In the genomic region with DNA sequence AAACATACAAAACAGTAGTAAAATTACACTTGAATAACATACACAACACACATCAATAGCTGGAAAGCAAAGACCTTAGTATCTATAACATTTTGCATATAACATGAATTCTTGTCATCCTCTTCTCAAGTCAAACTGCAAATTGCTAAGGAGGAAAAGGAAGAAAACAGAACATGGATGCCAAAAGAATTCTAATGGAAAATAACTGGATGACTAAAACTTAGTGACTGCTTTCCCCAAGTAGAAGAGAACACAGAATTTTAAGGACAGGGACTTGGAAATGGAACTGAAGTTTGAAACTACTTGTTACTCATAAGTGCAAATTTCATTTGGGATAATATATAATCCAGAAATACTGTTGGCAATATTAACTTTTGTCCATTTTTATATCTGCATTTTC, we compare ENCODE assay signal across 37 cellular contexts.
A peak's percentile ranks its signal among the peaks of the same experiment; 100 is the strongest.
DNase-seq lines count a peak whose midpoint lies in the region; ATAC-seq and TF ChIP-seq lines count a peak whose summit lies in the region.
"Had no signal": no experiment of that assay in that cellular context is flagged by ENCODE, and none has a peak within 500 bp of the region (broad histone marks: within the 10 kb centered on the region; RNA-seq: fewer than 3 reads in every experiment).

No MANE protein-coding gene starts in this region.

- H3K4me1 ChIP-seq in tibial artery, result peaks cover 0 to 73% (median 14%) of the 10 kb centered on the region in 4 donors
- H3K4me1 ChIP-seq: neural progenitor cell, uterus had no signal

- DNase-seq in activated naive CD4-positive, alpha-beta T cell treated with Interleukin-2 at 50 U/mL for 16 hours, result no peak
- DNase-seq in central memory CD8-positive, alpha-beta T cell (ENCODE audit: low spot score in 2 of 2), result no peak
- DNase-seq in memory B cell (ENCODE audit: low spot score in 2 of 2), result no peak
- DNase-seq in tibial artery, result no peak
- no peak for DNase-seq in OCI-M2 (lab: John Stamatoyannopoulos, UW; ENCODE audit: unreplicated experiment)
- DNase-seq: 8988T; activated CD4-positive, alpha-beta T cell treated with anti-CD3 and anti-CD28 coated beads, Interleukin-2, amount 50 U/mL, for 1 hour; activated CD8-positive, alpha-beta memory T cell treated with anti-CD3 and anti-CD28 coated beads, Interleukin-2, amount 10 ng/mL, durations not matched to agents 7 days and 5 days; activated naive CD4-positive, alpha-beta T cell treated with anti-CD3 and anti-CD28 coated beads for 36 hours; activated T-cell treated with anti-CD3 and anti-CD28 coated beads, Interleukin-2, amount 50 U/mL, for 72 hours; amniotic stem cell; CD4-positive, alpha-beta T cell; central memory CD4-positive, alpha-beta T cell; DMS 273 treated with DMSO at 0.1 percent for 48 hours; erythroblast; foreskin keratinocyte; GOT3; heart left ventricle; NCI-H1105 treated with DMSO at 0.1 percent for 48 hours; NCI-H2029 treated with DMSO at 0.1 percent for 48 hours; NCI-H526; SIG-M5; sigmoid colon; stimulated activated CD4-positive, alpha-beta T cell treated with anti-CD3 and anti-CD28 coated beads, Interleukin-4, amount 100 ng/mL, for 4 hours; T-helper 9 cell; uterus; WERI-Rb-1 had no signal

- H3K4me3 ChIP-seq in tibial artery, result no peak overlapping the region
- H3K4me3 ChIP-seq: GM12878, heart left ventricle, neural progenitor cell, prostate gland, sigmoid colon, suprapubic skin, uterus had no signal

- peak overlapping the region; percentile 17 to 63 for H3K27ac ChIP-seq in tibial artery
- H3K27ac ChIP-seq: neural progenitor cell, prostate gland, suprapubic skin, uterus, WERI-Rb-1 had no signal

- intact Hi-C loops in tibial artery (cut with DNase I; ENCODE audit: low total_unique reads), result no loop called here

- TF ChIP-seq CTCF in tibial artery (IDR thresholded peaks at IDR 0.05), result no peak

- H3K27me3 ChIP-seq in tibial artery, result no peaks in the 10 kb centered on the region
- H3K27me3 ChIP-seq: foreskin keratinocyte, heart left ventricle, neural progenitor cell, sigmoid colon, suprapubic skin, uterus had no signal

- no peak overlapping the region for H3K4me3 Mint-ChIP-seq in activated naive CD4-positive, alpha-beta T cell treated with anti-CD3 and anti-CD28 coated beads, Interleukin-2, amount 50 U/mL, for 24 hours
- H3K4me3 Mint-ChIP-seq in central memory CD8-positive, alpha-beta T cell, result no peak overlapping the region
- no peak overlapping the region for H3K4me3 Mint-ChIP-seq in memory B cell
- H3K4me3 Mint-ChIP-seq: activated CD8-positive, alpha-beta memory T cell treated with anti-CD3 and anti-CD28 coated beads, Interleukin-2, amount 10 ng/mL, durations not matched to agents 7 days and 5 days; activated naive CD4-positive, alpha-beta T cell treated with anti-CD3 and anti-CD28 coated beads for 36 hours; activated T-cell treated with anti-CD3 and anti-CD28 coated beads, Interleukin-2, amount 50 U/mL, for 72 hours; CD4-positive, alpha-beta T cell; IgD-negative memory B cell; neural progenitor cell; stimulated activated memory B cell treated with anti-CD40 and anti-IgM and Interleukin-4, amounts not matched to agents 10 μg/mL and 1 μg/mL and 100 μg/mL, for 72 hours had no signal

- H3K27me3 Mint-ChIP-seq in activated naive CD4-positive, alpha-beta T cell treated with anti-CD3 and anti-CD28 coated beads, Interleukin-2, amount 50 U/mL, for 24 hours, result no peaks in the 10 kb centered on the region
- no peaks in the 10 kb centered on the region for H3K27me3 Mint-ChIP-seq in central memory CD8-positive, alpha-beta T cell
- H3K27me3 Mint-ChIP-seq in memory B cell, result no peaks in the 10 kb centered on the region
- H3K27me3 Mint-ChIP-seq: activated CD8-positive, alpha-beta memory T cell treated with anti-CD3 and anti-CD28 coated beads, Interleukin-2, amount 10 ng/mL, durations not matched to agents 7 days and 5 days; CD4-positive, alpha-beta T cell; IgD-negative memory B cell; stimulated activated memory B cell treated with anti-CD40 and anti-IgM and Interleukin-4, amounts not matched to agents 10 μg/mL and 1 μg/mL and 100 μg/mL, for 72 hours had no signal

- no peaks in the 10 kb centered on the region for H3K9me3 Mint-ChIP-seq in activated naive CD4-positive, alpha-beta T cell treated with anti-CD3 and anti-CD28 coated beads, Interleukin-2, amount 50 U/mL, for 24 hours
- no peaks in the 10 kb centered on the region for H3K9me3 Mint-ChIP-seq in central memory CD8-positive, alpha-beta T cell
- no peaks in the 10 kb centered on the region for H3K9me3 Mint-ChIP-seq in memory B cell
- H3K9me3 Mint-ChIP-seq: activated naive CD4-positive, alpha-beta T cell treated with anti-CD3 and anti-CD28 coated beads for 36 hours; activated T-cell treated with anti-CD3 and anti-CD28 coated beads, Interleukin-2, amount 50 U/mL, for 72 hours; CD4-positive, alpha-beta T cell; IgD-negative memory B cell; stimulated activated memory B cell treated with anti-CD40 and anti-IgM and Interleukin-4, amounts not matched to agents 10 μg/mL and 1 μg/mL and 100 μg/mL, for 72 hours had no signal

- H3K27ac Mint-ChIP-seq in activated naive CD4-positive, alpha-beta T cell treated with anti-CD3 and anti-CD28 coated beads, Interleukin-2, amount 50 U/mL, for 24 hours, result peak overlapping the region; percentile 24
- H3K27ac Mint-ChIP-seq in central memory CD8-positive, alpha-beta T cell (ENCODE audit: low read depth), result peak overlapping the region; percentile 47
- peak overlapping the region; percentile 3 for H3K27ac Mint-ChIP-seq in memory B cell
- H3K27ac Mint-ChIP-seq: activated CD8-positive, alpha-beta memory T cell treated with anti-CD3 and anti-CD28 coated beads, Interleukin-2, amount 10 ng/mL, durations not matched to agents 7 days and 5 days; activated naive CD4-positive, alpha-beta T cell treated with anti-CD3 and anti-CD28 coated beads for 36 hours; activated T-cell treated with anti-CD3 and anti-CD28 coated beads, Interleukin-2, amount 50 U/mL, for 72 hours; CD4-positive, alpha-beta T cell; IgD-negative memory B cell; neural progenitor cell; stimulated activated memory B cell treated with anti-CD40 and anti-IgM and Interleukin-4, amounts not matched to agents 10 μg/mL and 1 μg/mL and 100 μg/mL, for 72 hours had no signal

- no peak for ATAC-seq in central memory CD8-positive, alpha-beta T cell (replicated peaks; ENCODE audit: extremely low read depth, poor library complexity, severe bottlenecking)
- ATAC-seq in memory B cell (ENCODE audit: low read depth) (no peak), HG03460 (IDR thresholded peaks at IDR 0.05; ENCODE audit: unreplicated experiment) (no peak), GM21723 (IDR thresholded peaks at IDR 0.05; ENCODE audit: unreplicated experiment) (no peak)
- ATAC-seq: activated CD8-positive, alpha-beta memory T cell treated with anti-CD3 and anti-CD28 coated beads, Interleukin-2, amount 10 ng/mL, durations not matched to agents 7 days and 5 days; GM12878; heart left ventricle; Panc1; stimulated activated memory B cell treated with anti-CD40 and anti-IgM and Interleukin-4, amounts not matched to agents 10 μg/mL and 1 μg/mL and 100 μg/mL, for 72 hours had no signal

- H3K4me1 Mint-ChIP-seq in activated naive CD4-positive, alpha-beta T cell treated with anti-CD3 and anti-CD28 coated beads, Interleukin-2, amount 50 U/mL, for 24 hours, result peaks cover 37% of the 10 kb centered on the region
- H3K4me1 Mint-ChIP-seq in central memory CD8-positive, alpha-beta T cell, result peaks cover 18% of the 10 kb centered on the region
- H3K4me1 Mint-ChIP-seq in memory B cell, result peaks cover 15% of the 10 kb centered on the region
- H3K4me1 Mint-ChIP-seq: neural progenitor cell had no signal

- peaks cover 0 to under 1% (median 0%) of the 10 kb centered on the region in 3 donors for H3K36me3 ChIP-seq in tibial artery
- H3K36me3 ChIP-seq: heart left ventricle, neural progenitor cell, prostate gland, sigmoid colon, suprapubic skin, uterus, WERI-Rb-1 had no signal

- H3K9me3 ChIP-seq in tibial artery, result no peaks in the 10 kb centered on the region
- H3K9me3 ChIP-seq: heart left ventricle, prostate gland, sigmoid colon, suprapubic skin, uterus had no signal

- peaks cover 9% of the 10 kb centered on the region for H3K36me3 Mint-ChIP-seq in activated naive CD4-positive, alpha-beta T cell treated with anti-CD3 and anti-CD28 coated beads, Interleukin-2, amount 50 U/mL, for 24 hours
- peaks cover 3% of the 10 kb centered on the region for H3K36me3 Mint-ChIP-seq in central memory CD8-positive, alpha-beta T cell (ENCODE audit: insufficient read depth)
- H3K36me3 Mint-ChIP-seq in memory B cell, result peaks cover 4% of the 10 kb centered on the region
- H3K36me3 Mint-ChIP-seq: IgD-negative memory B cell had no signal
